In the genomic region with DNA sequence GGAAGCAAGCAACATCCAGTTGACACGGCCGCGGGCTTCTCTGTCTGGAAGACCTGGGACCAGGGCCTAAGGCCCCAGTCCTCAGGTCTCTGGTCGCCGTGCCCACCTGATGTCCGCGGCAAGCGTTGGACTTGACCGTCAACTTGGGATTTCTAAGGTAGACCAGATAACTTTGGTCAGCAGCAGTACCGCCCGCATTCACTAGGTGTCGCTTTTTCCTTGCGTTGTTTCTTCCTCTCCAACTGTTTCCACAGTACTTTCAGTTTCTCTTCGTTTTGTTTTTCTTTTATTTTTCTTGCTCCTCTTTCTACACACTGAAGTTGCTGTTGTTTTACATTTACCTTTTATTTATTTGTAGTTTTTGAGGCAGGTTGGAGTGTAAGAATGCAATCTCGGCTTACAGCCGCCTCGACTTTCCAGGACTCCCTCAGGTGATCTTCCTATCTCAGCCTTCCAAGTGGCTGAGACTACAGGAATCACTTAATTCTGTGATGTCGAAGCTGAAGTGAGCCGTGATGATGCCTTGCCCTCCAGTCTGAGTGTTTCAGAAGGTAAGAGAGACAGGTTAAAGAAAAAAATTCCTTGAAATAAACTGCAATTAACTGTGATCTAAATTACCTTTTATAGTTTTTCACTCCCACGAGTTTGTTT, we compare ENCODE assay signal across 8 cellular contexts.
DNase-seq lines count a peak whose midpoint lies in the region; ATAC-seq, FAIRE-seq and TF ChIP-seq lines count a peak whose summit lies in the region.
"Not testable (repeated sequence)": the region's sequence is repeated elsewhere in the genome, so short reads cannot be mapped to it uniquely, and the experiment has no call there.

No MANE protein-coding gene starts in this region.

- H3K27ac ChIP-seq in HCT116 (ENCODE audit: low read depth, low read length); body of pancreas; HepG2 (ENCODE audit: extremely low read length, insufficient read depth, low read length): not testable (repeated sequence)

- H3K4me1 Mint-ChIP-seq in T-cell; stimulated activated effector memory CD8-positive, alpha-beta T cell treated with anti-CD3 and anti-CD28 coated beads, Interleukin-12 subunit alpha, Interleukin-12 subunit beta, amount 100 ng/mL, for 72 hours: not testable (repeated sequence)

- H3K9me3 Mint-ChIP-seq in T-cell; stimulated activated effector memory CD8-positive, alpha-beta T cell treated with anti-CD3 and anti-CD28 coated beads, Interleukin-12 subunit alpha, Interleukin-12 subunit beta, amount 100 ng/mL, for 72 hours: not testable (repeated sequence)

- not testable (repeated sequence) for H3K9me2 ChIP-seq in HCT116 (ENCODE audit: insufficient read depth)

- DNase-seq in HCT116 (ENCODE audit: low read depth, low spot score); T-cell; body of pancreas; HepG2 (ENCODE audit: low spot score); stimulated activated effector memory CD8-positive, alpha-beta T cell treated with anti-CD3 and anti-CD28 coated beads, Interleukin-12 subunit alpha, Interleukin-12 subunit beta, amount 100 ng/mL, for 72 hours (ENCODE audit: low spot score in 2 of 2): not testable (repeated sequence)

- not testable (repeated sequence) for FAIRE-seq in HepG2 (lab: Jason Lieb, UNC)

- H3K36me3 Mint-ChIP-seq in T-cell; stimulated activated effector memory CD8-positive, alpha-beta T cell treated with anti-CD3 and anti-CD28 coated beads, Interleukin-12 subunit alpha, Interleukin-12 subunit beta, amount 100 ng/mL, for 72 hours: not testable (repeated sequence)

- not testable (repeated sequence) for H4K20me1 ChIP-seq in HCT116 (ENCODE audit: insufficient read depth); HepG2 (ENCODE audit: insufficient read depth, low read length)

- not testable (repeated sequence) for H3K36me3 ChIP-seq in HCT116 (ENCODE audit: control insufficient read depth in 1 of 2, insufficient read depth in 2 of 2, low read length in 2 of 2); body of pancreas (replicated peaks in 1 of 2; ENCODE audit: insufficient read depth in 1 of 2, low read depth in 2 of 2); HepG2 (replicated peaks in 1 of 2; ENCODE audit: control insufficient read depth in 1 of 2, insufficient read depth in 2 of 2, low read length in 2 of 2)

- H3K9ac ChIP-seq in HCT116 (ENCODE audit: low read length); HepG2 (ENCODE audit: insufficient read depth, low read depth, low read length): not testable (repeated sequence)

- H3K27me3 ChIP-seq in HCT116 (ENCODE audit: insufficient read depth, low read length); body of pancreas; HepG2 (ENCODE audit: control insufficient read depth in 1 of 2, insufficient read depth in 2 of 2, low read length in 2 of 2): not testable (repeated sequence)

- CTCF ChIA-PET in HCT116 (lab: Charles Lee); T-cell (lab: Charles Lee); HepG2 (lab: Yijun Ruan, JAX; ENCODE audit: low intra/inter-chr PET ratio, low total read pairs): not testable (repeated sequence)

- BruUV-seq in HCT116 (replicated peaks; lab: Mats Ljungman, UMichigan); HepG2 (replicated peaks; lab: Mats Ljungman, UMichigan): not testable (repeated sequence)

- not testable (repeated sequence) for H3K4me2 ChIP-seq in HCT116 (ENCODE audit: low read length); HepG2 (ENCODE audit: low read depth, low read length)

- H3K79me2 ChIP-seq in HCT116 (ENCODE audit: insufficient read depth, low read length); HepG2 (ENCODE audit: insufficient read depth, low read length): not testable (repeated sequence)

- not testable (repeated sequence) for H3K4me3 Mint-ChIP-seq in T-cell; stimulated activated effector memory CD8-positive, alpha-beta T cell treated with anti-CD3 and anti-CD28 coated beads, Interleukin-12 subunit alpha, Interleukin-12 subunit beta, amount 100 ng/mL, for 72 hours

- TF ChIP-seq EP300 in HepG2 (IDR thresholded peaks at IDR 0.05; ENCODE audit: low read depth in 2 of 2, low read length in 2 of 2); HepG2 (CRISPR knock-in tag; IDR thresholded peaks at IDR 0.05; ENCODE audit: borderline replicate concordance): not testable (repeated sequence)

- not testable (repeated sequence) for H3K9me3 ChIP-seq in HCT116 (ENCODE audit: control insufficient read depth in 1 of 2, insufficient read depth in 1 of 2, low read depth in 1 of 2, low read length in 2 of 2); body of pancreas; HepG2 (ENCODE audit: low read length)

- RAD21 ChIA-PET in HCT116 (lab: Charles Lee; ENCODE audit: low non-redundant PET in 1 of 2, low total read pairs in 2 of 2, uncharacterized antibody in 2 of 2, unreplicated experiment in 2 of 2): not testable (repeated sequence)

- H3K27ac Mint-ChIP-seq in T-cell; stimulated activated effector memory CD8-positive, alpha-beta T cell treated with anti-CD3 and anti-CD28 coated beads, Interleukin-12 subunit alpha, Interleukin-12 subunit beta, amount 100 ng/mL, for 72 hours: not testable (repeated sequence)

- in situ Hi-C loops in HepG2 (cut with HindIII; ENCODE audit: extremely low pct_ligation_motif_present, low pct_unique_long_range_greater_than_20kb): not testable (repeated sequence)

- H3K4me3 ChIP-seq in HCT116 (replicated peaks in 1 of 2; ENCODE audit: low read depth in 1 of 2, low read length in 2 of 2); body of pancreas; HepG2 (replicated peaks in 1 of 3; ENCODE audit: insufficient read depth in 1 of 3, low read depth in 2 of 3, low read length in 3 of 3): not testable (repeated sequence)

- H3K4me1 ChIP-seq in HCT116 (ENCODE audit: control insufficient read depth in 1 of 2, insufficient read depth in 2 of 2, low read length in 2 of 2); body of pancreas; HepG2 (ENCODE audit: insufficient read depth, low read length): not testable (repeated sequence)

- WGBS in body of pancreas, 2 donors: no CpG with 5 or more reads among the region's 20 CpGs
- WGBS in HepG2 (ENCODE audit: low lambda C conversion rate): no CpG with 5 or more reads among the region's 20 CpGs

- not testable (repeated sequence) for TF ChIP-seq CTCF in HCT116 (IDR thresholded peaks at IDR 0.05 in 2 of 3, conservative IDR thresholded peaks at IDR 0.05 in 1 of 3; ENCODE audit: borderline replicate concordance in 1 of 3, insufficient read depth in 1 of 3, low read depth in 2 of 3, low read length in 2 of 3); body of pancreas (IDR thresholded peaks at IDR 0.05); HepG2 (CRISPR knock-in tag; IDR thresholded peaks at IDR 0.05)

- H3K27me3 Mint-ChIP-seq in T-cell: not testable (repeated sequence)

- not testable (repeated sequence) for TF ChIP-seq RAD21 in HCT116 (IDR thresholded peaks at IDR 0.05; ENCODE audit: low read depth); HepG2 (CRISPR knock-in tag; IDR thresholded peaks at IDR 0.05)

- peak; percentile 69 for ATAC-seq in GM18498 (IDR thresholded peaks at IDR 0.05; ENCODE audit: unreplicated experiment)
- peak; percentile 40 for ATAC-seq in GM19397 (IDR thresholded peaks at IDR 0.05; ENCODE audit: unreplicated experiment)
- ATAC-seq in HCT116: peak; percentile 59
- ATAC-seq in HG03175 (IDR thresholded peaks at IDR 0.05; ENCODE audit: unreplicated experiment): peak; percentile 57
- ATAC-seq in T-cell (replicated peaks in 1 of 4): peak; percentile 65 to 74 (median 70)
- peak; percentile 74 for ATAC-seq in body of pancreas
- ATAC-seq in HepG2: peak; percentile 54
- ATAC-seq in stimulated activated effector memory CD8-positive, alpha-beta T cell treated with anti-CD3 and anti-CD28 coated beads, Interleukin-12 subunit alpha, Interleukin-12 subunit beta, amount 100 ng/mL, for 72 hours: peak; percentile 75

- TF ChIP-seq POLR2A in HCT116 (IDR thresholded peaks at IDR 0.05; ENCODE audit: borderline replicate concordance, extremely low read depth, insufficient read depth, insufficient read length); body of pancreas (IDR thresholded peaks at IDR 0.05); HepG2 (IDR thresholded peaks at IDR 0.05; ENCODE audit: insufficient read depth in 1 of 2, low read depth in 2 of 2, low read length in 2 of 2): not testable (repeated sequence)

- POLR2A ChIA-PET in HCT116 (lab: Charles Lee); T-cell (lab: Charles Lee); HepG2 (lab: Yijun Ruan, JAX): not testable (repeated sequence)

- intact Hi-C loops in HCT116 (cut with micrococcal nuclease); body of pancreas (cut with DNase I); HepG2 (cut with micrococcal nuclease; ENCODE audit: unreplicated experiment): not testable (repeated sequence)

- not testable (repeated sequence) for H2AFZ ChIP-seq in HCT116 (ENCODE audit: low read depth, low read length, poor library complexity, severe bottlenecking); HepG2 (ENCODE audit: low read length)
